1 cellular context compared by ENCODE assay signal in genomic region chr1:44819594-44820327, GRCh38.
TF ChIP-seq lines count a peak whose summit lies in the region.

No MANE protein-coding gene starts in this region.

TF ChIP-seq in IMR-90, 13 proteins besides CTCF, POLR2A, EP300 and RAD21:
- peak; percentile 54; the same call in 1 of the 2 replicates for TF ChIP-seq CEBPB (IDR thresholded peaks at IDR 0.05; ENCODE audit: low read depth, low read length)
- peak; percentile 84; the same call in 1 of the 2 replicates for TF ChIP-seq CHD1 (IDR thresholded peaks at IDR 0.05; ENCODE audit: low read depth, low read length)
- TF ChIP-seq BHLHE40 (IDR thresholded peaks at IDR 0.05; ENCODE audit: low read depth, low read length), result peak; percentile 4; the same call in 1 of the 2 replicates
- no peak for TF ChIP-seq MXI1 (IDR thresholded peaks at IDR 0.05; ENCODE audit: borderline replicate concordance, low read depth, low read length)
- peak; percentile 49; the same call in 1 of the 2 replicates for TF ChIP-seq MAZ (IDR thresholded peaks at IDR 0.05; ENCODE audit: borderline replicate concordance, low read depth, low read length)
- TF ChIP-seq RFX5 (IDR thresholded peaks at IDR 0.05; ENCODE audit: low read depth, low read length), result no peak
